ENCODE assay signal across 9 cellular contexts in the genomic region with DNA sequence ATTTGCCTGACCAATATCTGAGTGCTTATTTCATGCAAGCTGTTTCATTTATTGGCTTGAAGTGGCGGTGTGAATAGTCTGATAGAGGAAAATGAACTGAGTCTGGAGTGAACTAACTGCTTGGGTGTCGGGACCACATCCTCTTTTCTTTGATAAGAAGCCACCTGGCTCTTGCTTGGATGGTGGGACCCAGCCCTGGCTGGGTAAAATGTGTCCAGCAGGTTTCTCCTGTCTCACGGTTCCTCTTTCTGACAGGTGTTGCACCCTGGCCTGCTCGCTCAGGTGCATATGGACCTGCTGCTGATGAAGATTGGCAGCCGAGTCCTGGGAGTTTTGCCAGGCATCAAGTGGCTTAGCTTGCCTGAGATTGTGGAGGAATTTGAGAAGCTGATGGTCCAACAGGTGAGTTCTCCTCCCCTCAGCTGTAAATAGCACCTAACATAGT. TPM values are rescaled to one million over a fixed set of nuclear protein-coding genes. Genes with fewer than 3 reads are reported as not detected.
DNase-seq lines count a peak whose midpoint lies in the region; ATAC-seq lines count a peak whose summit lies in the region.
"Had no signal": no experiment of that assay in that cellular context is flagged by ENCODE, and none has a peak within 500 bp of the region (broad histone marks: within the 10 kb centered on the region; RNA-seq: fewer than 3 reads in every experiment).

No MANE protein-coding gene starts in this region.

- no peaks in the 10 kb centered on the region for H3K9me3 ChIP-seq in Karpas-422 (ENCODE audit: low read length)
- H3K9me3 ChIP-seq: upper lobe of left lung had no signal

- peaks cover 20% of the 10 kb centered on the region for H3K79me2 ChIP-seq in Karpas-422 (ENCODE audit: low read length)

- H3K27ac ChIP-seq in Karpas-422 (ENCODE audit: low read length) (peak overlapping the region; percentile 87), caudate nucleus (ENCODE audit: low read depth, low read length) (peak overlapping the region; percentile 76)

- H3K27ac Mint-ChIP-seq in stimulated activated naive CD8-positive, alpha-beta T cell treated with anti-CD3 and anti-CD28 coated beads, Interleukin-15, amount 100 ng/mL, for 72 hours: peak overlapping the region in 1 of 2 donors; percentile 71

- peak overlapping the region; percentile 93 to 96 for H3K4me3 Mint-ChIP-seq in stimulated activated naive CD8-positive, alpha-beta T cell treated with anti-CD3 and anti-CD28 coated beads, Interleukin-15, amount 100 ng/mL, for 72 hours

- peak overlapping the region; percentile 88 for H3K9ac ChIP-seq in Karpas-422 (ENCODE audit: low read length)

- peaks cover 51% of the 10 kb centered on the region for H3K4me1 Mint-ChIP-seq in stimulated activated naive CD8-positive, alpha-beta T cell treated with anti-CD3 and anti-CD28 coated beads, Interleukin-15, amount 100 ng/mL, for 72 hours

- ATAC-seq in stimulated activated naive CD8-positive, alpha-beta T cell treated with anti-CD3 and anti-CD28 coated beads, Interleukin-15, amount 100 ng/mL, for 72 hours: no peak
- ATAC-seq in GM19328 (IDR thresholded peaks at IDR 0.05; ENCODE audit: unreplicated experiment): no peak

- no peaks in the 10 kb centered on the region for H3K9me2 ChIP-seq in Karpas-422 (replicated peaks; ENCODE audit: insufficient read depth, low read length)

- DNase-seq in activated effector memory CD4-positive, alpha-beta T cell treated with anti-CD3 and anti-CD28 coated beads, Interleukin-2, amount 50 U/mL, for 16 hours: peak; percentile 52
- no peak for DNase-seq in activated effector memory CD4-positive, alpha-beta T cell treated with Interleukin-2 at 50 U/mL for 16 hours
- DNase-seq in Karpas-422: peak; percentile 79
- DNase-seq in caudate nucleus (lab: John Stamatoyannopoulos, UW): peak in 1 of 61 donors; percentile 12
- no peak for DNase-seq in stimulated activated naive CD8-positive, alpha-beta T cell treated with anti-CD3 and anti-CD28 coated beads, Interleukin-15, amount 100 ng/mL, for 72 hours
- DNase-seq in HUDEP-2 (lab: John Stamatoyannopoulos, UW; ENCODE audit: unreplicated experiment in 76 of 76): no peak
- no peak for DNase-seq in mesenteric fat pad (ENCODE audit: low spot score)

- peak overlapping the region; percentile 94 for H3K4me2 ChIP-seq in Karpas-422 (ENCODE audit: low read depth, low read length, poor library complexity, severe bottlenecking)

- no peaks in the 10 kb centered on the region for H3K27me3 Mint-ChIP-seq in stimulated activated naive CD8-positive, alpha-beta T cell treated with anti-CD3 and anti-CD28 coated beads, Interleukin-15, amount 100 ng/mL, for 72 hours

- no peaks in the 10 kb centered on the region for H3K27me3 ChIP-seq in Karpas-422 (ENCODE audit: low read length)
- H3K27me3 ChIP-seq: upper lobe of left lung had no signal

- peaks cover 56% of the 10 kb centered on the region for H3K4me1 ChIP-seq in Karpas-422 (ENCODE audit: low read length)

- no peaks in the 10 kb centered on the region for H3K9me3 Mint-ChIP-seq in stimulated activated naive CD8-positive, alpha-beta T cell treated with anti-CD3 and anti-CD28 coated beads, Interleukin-15, amount 100 ng/mL, for 72 hours

- H3K4me3 ChIP-seq in Karpas-422 (ENCODE audit: low read length): peak overlapping the region; percentile 77

- H3K36me3 ChIP-seq in Karpas-422 (ENCODE audit: insufficient read depth, low read length): 0 out of 2 replicates have a peak, but pooled peaks cover 3% of the 10 kb centered on the region

- peak overlapping the region; percentile 1; the same call in 1 of the 2 replicates for H2AFZ ChIP-seq in Karpas-422 (ENCODE audit: low read length)

- no peaks in the 10 kb centered on the region for H4K20me1 ChIP-seq in Karpas-422 (ENCODE audit: insufficient read depth, low read depth, low read length)

RNA-seq across cellular contexts. Expression of gene ADCK2, which starts 1.6 kb away (rescaled TPM):
- total RNA-seq in Karpas-422 (2014; rRNA removed; shearing (Covaris generic); ENCODE audit: low replicate concordance): 16.8 and 27.1 TPM in 2 replicates
- total RNA-seq in mesenteric fat pad: 13.3 TPM

RNA-seq across cellular contexts. Expression of gene NDUFB2, which starts 22.1 kb away (rescaled TPM):
- 297 and 328 TPM in 2 replicates for total RNA-seq in Karpas-422 (2014; rRNA removed; shearing (Covaris generic); ENCODE audit: low replicate concordance)
- 202 TPM for total RNA-seq in mesenteric fat pad

RNA-seq across cellular contexts. Expression of gene DENND2A, which starts 33.8 kb away (rescaled TPM):
- not detected in 2 replicates for total RNA-seq in Karpas-422 (2014; rRNA removed; shearing (Covaris generic); ENCODE audit: low replicate concordance)
- total RNA-seq in mesenteric fat pad: 24.6 TPM

Comparison
In these comparisons a context has a peak if more than half of its experiments do, and no peak if none do; other contexts are left out.
1. DNase-seq: peak in activated effector memory CD4-positive, alpha-beta T cell treated with anti-CD3 and anti-CD28 coated beads, Interleukin-2, amount 50 U/mL, for 16 hours (single experiment) and Karpas-422 (single experiment); none in activated effector memory CD4-positive, alpha-beta T cell treated with Interleukin-2 at 50 U/mL for 16 hours (single experiment), stimulated activated naive CD8-positive, alpha-beta T cell treated with anti-CD3 and anti-CD28 coated beads, Interleukin-15, amount 100 ng/mL, for 72 hours (0 of 2), HUDEP-2 (0 of 76) and mesenteric fat pad (single experiment).
2. RNA of gene DENND2A, which starts 33.8 kb away (total RNA-seq): 24.6 TPM in mesenteric fat pad (single experiment); not detected in Karpas-422; every median in the first group is over 10 times any median in the second.